ENCODE assay signal across 2 cellular contexts in the genomic region with DNA sequence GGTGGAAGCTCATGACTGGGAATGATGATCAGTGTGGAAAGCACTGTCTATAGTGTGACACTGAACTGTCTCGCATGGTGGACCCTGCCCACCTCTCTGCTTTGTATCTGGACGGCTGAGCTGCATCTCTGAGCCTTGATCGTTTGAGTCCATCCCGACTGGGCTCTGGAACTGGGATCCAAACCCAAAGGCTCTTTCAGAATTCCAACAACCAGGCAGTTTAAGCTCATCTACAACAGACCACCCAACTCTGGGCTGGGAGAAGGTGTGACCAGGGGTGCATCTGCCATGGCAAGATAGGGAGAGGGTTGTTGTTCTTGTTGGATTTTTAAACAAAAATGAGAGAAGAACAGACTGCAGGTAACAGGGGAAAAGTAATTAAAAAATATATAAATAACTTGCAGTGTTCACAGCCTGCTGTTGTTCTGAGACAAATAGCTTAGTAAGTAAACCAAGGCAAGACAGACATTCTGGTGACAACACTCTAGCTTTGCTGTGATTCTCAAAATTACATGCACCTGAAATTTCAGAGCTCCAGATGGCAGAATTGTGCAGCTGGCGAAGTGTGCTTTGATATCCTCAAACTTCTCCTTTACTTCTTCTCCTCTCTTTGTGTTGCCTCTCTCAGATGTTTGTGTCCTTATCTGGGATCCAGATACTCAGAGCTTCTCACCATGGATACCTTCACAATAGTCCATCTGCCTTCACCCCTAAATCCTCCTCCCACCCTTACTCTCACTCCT.
TF ChIP-seq lines count a peak whose summit lies in the region.

No MANE protein-coding gene starts in this region.

TF ChIP-seq in liver, 16 proteins besides CTCF, POLR2A, EP300 and RAD21 (continued from another document):
- TF ChIP-seq, protein P1, sequence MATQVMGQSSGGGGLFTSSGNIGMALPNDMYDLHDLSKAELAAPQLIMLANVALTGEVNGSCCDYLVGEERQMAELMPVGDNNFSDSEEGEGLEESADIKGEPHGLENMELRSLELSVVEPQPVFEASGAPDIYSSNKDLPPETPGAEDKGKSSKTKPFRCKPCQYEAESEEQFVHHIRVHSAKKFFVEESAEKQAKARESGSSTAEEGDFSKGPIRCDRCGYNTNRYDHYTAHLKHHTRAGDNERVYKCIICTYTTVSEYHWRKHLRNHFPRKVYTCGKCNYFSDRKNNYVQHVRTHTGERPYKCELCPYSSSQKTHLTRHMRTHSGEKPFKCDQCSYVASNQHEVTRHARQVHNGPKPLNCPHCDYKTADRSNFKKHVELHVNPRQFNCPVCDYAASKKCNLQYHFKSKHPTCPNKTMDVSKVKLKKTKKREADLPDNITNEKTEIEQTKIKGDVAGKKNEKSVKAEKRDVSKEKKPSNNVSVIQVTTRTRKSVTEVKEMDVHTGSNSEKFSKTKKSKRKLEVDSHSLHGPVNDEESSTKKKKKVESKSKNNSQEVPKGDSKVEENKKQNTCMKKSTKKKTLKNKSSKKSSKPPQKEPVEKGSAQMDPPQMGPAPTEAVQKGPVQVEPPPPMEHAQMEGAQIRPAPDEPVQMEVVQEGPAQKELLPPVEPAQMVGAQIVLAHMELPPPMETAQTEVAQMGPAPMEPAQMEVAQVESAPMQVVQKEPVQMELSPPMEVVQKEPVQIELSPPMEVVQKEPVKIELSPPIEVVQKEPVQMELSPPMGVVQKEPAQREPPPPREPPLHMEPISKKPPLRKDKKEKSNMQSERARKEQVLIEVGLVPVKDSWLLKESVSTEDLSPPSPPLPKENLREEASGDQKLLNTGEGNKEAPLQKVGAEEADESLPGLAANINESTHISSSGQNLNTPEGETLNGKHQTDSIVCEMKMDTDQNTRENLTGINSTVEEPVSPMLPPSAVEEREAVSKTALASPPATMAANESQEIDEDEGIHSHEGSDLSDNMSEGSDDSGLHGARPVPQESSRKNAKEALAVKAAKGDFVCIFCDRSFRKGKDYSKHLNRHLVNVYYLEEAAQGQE (IDR thresholded peaks at IDR 0.05) = no peak
- TF ChIP-seq, protein P2, sequence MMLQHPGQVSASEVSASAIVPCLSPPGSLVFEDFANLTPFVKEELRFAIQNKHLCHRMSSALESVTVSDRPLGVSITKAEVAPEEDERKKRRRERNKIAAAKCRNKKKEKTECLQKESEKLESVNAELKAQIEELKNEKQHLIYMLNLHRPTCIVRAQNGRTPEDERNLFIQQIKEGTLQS (IDR thresholded peaks at IDR 0.05) = no peak
- TF ChIP-seq SP1 (IDR thresholded peaks at IDR 0.05) = no peak
- TF ChIP-seq, protein P3, sequence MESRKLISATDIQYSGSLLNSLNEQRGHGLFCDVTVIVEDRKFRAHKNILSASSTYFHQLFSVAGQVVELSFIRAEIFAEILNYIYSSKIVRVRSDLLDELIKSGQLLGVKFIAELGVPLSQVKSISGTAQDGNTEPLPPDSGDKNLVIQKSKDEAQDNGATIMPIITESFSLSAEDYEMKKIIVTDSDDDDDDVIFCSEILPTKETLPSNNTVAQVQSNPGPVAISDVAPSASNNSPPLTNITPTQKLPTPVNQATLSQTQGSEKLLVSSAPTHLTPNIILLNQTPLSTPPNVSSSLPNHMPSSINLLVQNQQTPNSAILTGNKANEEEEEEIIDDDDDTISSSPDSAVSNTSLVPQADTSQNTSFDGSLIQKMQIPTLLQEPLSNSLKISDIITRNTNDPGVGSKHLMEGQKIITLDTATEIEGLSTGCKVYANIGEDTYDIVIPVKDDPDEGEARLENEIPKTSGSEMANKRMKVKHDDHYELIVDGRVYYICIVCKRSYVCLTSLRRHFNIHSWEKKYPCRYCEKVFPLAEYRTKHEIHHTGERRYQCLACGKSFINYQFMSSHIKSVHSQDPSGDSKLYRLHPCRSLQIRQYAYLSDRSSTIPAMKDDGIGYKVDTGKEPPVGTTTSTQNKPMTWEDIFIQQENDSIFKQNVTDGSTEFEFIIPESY (IDR thresholded peaks at IDR 0.05) = no peak

TF ChIP-seq in HepG2, 621 proteins besides CTCF, POLR2A, EP300 and RAD21 (continued from another document):
- no peak for TF ChIP-seq ZFP82 (CRISPR knock-in tag; IDR thresholded peaks at IDR 0.05; ENCODE audit: borderline replicate concordance)
